In the genomic region with DNA sequence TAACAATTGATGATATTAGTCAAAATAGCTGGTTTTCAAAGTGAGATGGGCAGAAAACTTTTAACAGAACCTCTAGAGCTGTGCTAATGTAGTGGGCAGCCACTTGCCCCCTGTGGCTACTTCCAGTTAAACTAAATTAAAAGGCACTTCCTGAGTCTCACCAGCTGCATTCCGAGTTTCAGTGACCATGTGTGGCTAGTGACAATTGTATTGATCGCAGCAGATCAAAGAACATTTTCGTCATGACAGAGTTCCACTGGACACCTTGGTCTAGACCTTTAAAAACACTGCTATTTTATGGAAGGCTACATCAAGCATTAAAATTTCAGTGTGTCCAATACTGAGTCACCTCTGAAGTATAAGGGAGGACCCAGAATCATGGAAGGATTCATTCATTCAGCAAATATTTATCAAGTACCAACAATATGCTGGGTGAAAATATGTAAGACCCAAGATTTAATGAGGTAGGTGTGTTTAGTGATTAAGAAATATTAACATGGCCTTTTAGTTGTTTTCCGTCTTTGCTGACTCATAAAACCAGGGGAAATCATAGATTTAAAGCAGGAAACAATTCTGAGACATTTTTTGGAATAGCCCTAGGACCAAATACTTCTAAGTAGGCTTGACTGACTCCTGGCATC, we compare ENCODE assay signal across 1 cellular context.
TF ChIP-seq lines count a peak whose summit lies in the region.

No MANE protein-coding gene starts in this region.

TF ChIP-seq in HCT116, 20 proteins besides CTCF, POLR2A, EP300 and RAD21:
- TF ChIP-seq, protein P1, sequence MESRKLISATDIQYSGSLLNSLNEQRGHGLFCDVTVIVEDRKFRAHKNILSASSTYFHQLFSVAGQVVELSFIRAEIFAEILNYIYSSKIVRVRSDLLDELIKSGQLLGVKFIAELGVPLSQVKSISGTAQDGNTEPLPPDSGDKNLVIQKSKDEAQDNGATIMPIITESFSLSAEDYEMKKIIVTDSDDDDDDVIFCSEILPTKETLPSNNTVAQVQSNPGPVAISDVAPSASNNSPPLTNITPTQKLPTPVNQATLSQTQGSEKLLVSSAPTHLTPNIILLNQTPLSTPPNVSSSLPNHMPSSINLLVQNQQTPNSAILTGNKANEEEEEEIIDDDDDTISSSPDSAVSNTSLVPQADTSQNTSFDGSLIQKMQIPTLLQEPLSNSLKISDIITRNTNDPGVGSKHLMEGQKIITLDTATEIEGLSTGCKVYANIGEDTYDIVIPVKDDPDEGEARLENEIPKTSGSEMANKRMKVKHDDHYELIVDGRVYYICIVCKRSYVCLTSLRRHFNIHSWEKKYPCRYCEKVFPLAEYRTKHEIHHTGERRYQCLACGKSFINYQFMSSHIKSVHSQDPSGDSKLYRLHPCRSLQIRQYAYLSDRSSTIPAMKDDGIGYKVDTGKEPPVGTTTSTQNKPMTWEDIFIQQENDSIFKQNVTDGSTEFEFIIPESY (IDR thresholded peaks at IDR 0.05; ENCODE audit: extremely low read depth, insufficient replicate concordance, low read length) = peak; percentile 37
- TF ChIP-seq JUND (IDR thresholded peaks at IDR 0.05) (no peak), CEBPB (IDR thresholded peaks at IDR 0.05; ENCODE audit: low read depth) (no peak), POLR2AphosphoS5 (IDR thresholded peaks at IDR 0.05; ENCODE audit: low read depth, low read length) (peak; percentile 49; the same call in 1 of the 2 replicates), YY1 (IDR thresholded peaks at IDR 0.05; ENCODE audit: extremely low read depth, insufficient replicate concordance, low read depth, low read length) (peak; percentile 55), TCF7L2 (IDR thresholded peaks at IDR 0.05; ENCODE audit: borderline replicate concordance, extremely low read depth, insufficient read depth, insufficient read length) (peak; percentile 94), EZH2 (IDR thresholded peaks at IDR 0.05) (no peak)
